ENCODE assay signal across 1 cellular context in genomic region chr5:14400085-14400484, GRCh38.
A peak's percentile ranks its signal among the peaks of the same experiment; 100 is the strongest.
TF ChIP-seq lines count a peak whose summit lies in the region.

No MANE protein-coding gene starts in this region.

TF ChIP-seq in SK-N-SH treated with all-trans-retinoic acid at 6 μM for 48 hours, 23 proteins besides CTCF, POLR2A, EP300 and RAD21 (continued from another document):
- TF ChIP-seq, protein P1, sequence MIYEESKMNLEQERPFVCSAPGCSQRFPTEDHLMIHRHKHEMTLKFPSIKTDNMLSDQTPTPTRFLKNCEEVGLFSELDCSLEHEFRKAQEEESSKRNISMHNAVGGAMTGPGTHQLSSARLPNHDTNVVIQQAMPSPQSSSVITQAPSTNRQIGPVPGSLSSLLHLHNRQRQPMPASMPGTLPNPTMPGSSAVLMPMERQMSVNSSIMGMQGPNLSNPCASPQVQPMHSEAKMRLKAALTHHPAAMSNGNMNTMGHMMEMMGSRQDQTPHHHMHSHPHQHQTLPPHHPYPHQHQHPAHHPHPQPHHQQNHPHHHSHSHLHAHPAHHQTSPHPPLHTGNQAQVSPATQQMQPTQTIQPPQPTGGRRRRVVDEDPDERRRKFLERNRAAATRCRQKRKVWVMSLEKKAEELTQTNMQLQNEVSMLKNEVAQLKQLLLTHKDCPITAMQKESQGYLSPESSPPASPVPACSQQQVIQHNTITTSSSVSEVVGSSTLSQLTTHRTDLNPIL (CRISPR knock-in tag; IDR thresholded peaks at IDR 0.05; ENCODE audit: low read depth): peak; percentile 97
- TF ChIP-seq ISL1 (CRISPR knock-in tag; IDR thresholded peaks at IDR 0.05): peak; percentile 98
- TF ChIP-seq ESRRG (CRISPR knock-in tag; IDR thresholded peaks at IDR 0.05): no peak
- 0 out of 2 replicates have a peak, but pooled peaks have one; percentile 36 for TF ChIP-seq ZNF565 (CRISPR knock-in tag; conservative IDR thresholded peaks at IDR 0.05; ENCODE audit: low read depth)
- TF ChIP-seq TCF4 (CRISPR knock-in tag; IDR thresholded peaks at IDR 0.05; ENCODE audit: borderline replicate concordance): peak; percentile 85
